ENCODE assay signal across 30 cellular contexts in genomic region chr22:45915841-45916240, GRCh38.
"Had no signal": no experiment of that assay in that cellular context is flagged by ENCODE, and none has a peak within 500 bp of the region (broad histone marks: within the 10 kb centered on the region; RNA-seq: fewer than 3 reads in every experiment).

No MANE protein-coding gene starts in this region.

- H3K4me3 Mint-ChIP-seq: naive B cell; naive thymus-derived CD8-positive, alpha-beta T cell; natural killer cell treated with Interleukin-12 subunit alpha and Interleukin-12 subunit beta and Interleukin-15 and Interleukin-18, amount 100 ng/mL, for 72 hours; nephron progenitor cell; neural crest cell; stimulated activated memory B cell treated with anti-CD40 and anti-IgM and Interleukin-4, amounts not matched to agents 10 μg/mL and 1 μg/mL and 100 μg/mL, for 72 hours; stimulated activated naive CD8-positive, alpha-beta T cell treated with anti-CD3 and anti-CD28 coated beads, Interleukin-15, amount 100 ng/mL, for 72 hours; type B pancreatic cell had no signal

- H3K4me3 ChIP-seq: pancreas, psoas muscle, skin epidermis, smooth muscle cell, spleen, suprapubic skin, testis, tibial artery, transverse colon, upper lobe of right lung, uterus had no signal

- H3K27me3 ChIP-seq: pancreas, testis, upper lobe of right lung, uterus had no signal

- ATAC-seq: naive thymus-derived CD8-positive, alpha-beta T cell; natural killer cell treated with Interleukin-12 subunit alpha and Interleukin-12 subunit beta and Interleukin-15 and Interleukin-18, amount 100 ng/mL, for 72 hours; pancreas; psoas muscle; right cardiac atrium; sciatic nerve; stimulated activated memory B cell treated with anti-CD40 and anti-IgM and Interleukin-4, amounts not matched to agents 10 μg/mL and 1 μg/mL and 100 μg/mL, for 72 hours; stimulated activated naive CD8-positive, alpha-beta T cell treated with anti-CD3 and anti-CD28 coated beads, Interleukin-15, amount 100 ng/mL, for 72 hours; stimulated activated naive CD8-positive, alpha-beta T cell treated with anti-CD3 and anti-CD28 coated beads, Interleukin-15, Interleukin-2, amounts not matched to agents 100 U/mL and 50 U/mL, for 24 hours; upper lobe of right lung had no signal

- H3K36me3 ChIP-seq: neutrophil, pancreas, spleen, suprapubic skin, tibial artery, transverse colon, upper lobe of right lung, uterus had no signal

- H3K4me1 ChIP-seq: transverse colon, uterus had no signal

- H3K4me2 ChIP-seq: smooth muscle cell had no signal

- DNase-seq: naive B cell; naive thymus-derived CD8-positive, alpha-beta T cell; nephron progenitor cell; nucleus accumbens; psoas muscle; spleen; stimulated activated CD4-positive, alpha-beta T cell treated with anti-CD3 and anti-CD28 coated beads, Interleukin-12 subunit alpha, Interleukin-12 subunit beta, amount 100 ng/mL, for 4 hours; stimulated activated CD4-positive, alpha-beta T cell treated with anti-CD3 and anti-CD28 coated beads, Interleukin-1b, Interleukin-23, amount 100 ng/mL, for 48 hours; stimulated activated CD4-positive, alpha-beta T cell treated with anti-CD3 and anti-CD28 coated beads, Interleukin-4, amount 100 ng/mL, for 1 hour; stimulated activated CD4-positive, alpha-beta T cell treated with anti-CD3 and anti-CD28 coated beads, Interleukin-4, amount 100 ng/mL, for 4 hours; stimulated activated CD8-positive, alpha-beta memory T cell treated with anti-CD3 and anti-CD28 coated beads, Interleukin-4, amount 100 ng/mL, for 48 hours; stimulated activated naive CD4-positive, alpha-beta T cell; stimulated activated naive CD8-positive, alpha-beta T cell treated with anti-CD3 and anti-CD28 coated beads, Interleukin-15, amount 100 ng/mL, for 72 hours; stimulated activated naive CD8-positive, alpha-beta T cell treated with anti-CD3 and anti-CD28 coated beads, Interleukin-15, Interleukin-2, amounts not matched to agents 100 U/mL and 50 U/mL, for 24 hours; testis; tibial artery; transverse colon; upper lobe of right lung; uterus had no signal

- H3K27ac Mint-ChIP-seq: naive B cell; naive thymus-derived CD8-positive, alpha-beta T cell; natural killer cell treated with Interleukin-12 subunit alpha and Interleukin-12 subunit beta and Interleukin-15 and Interleukin-18, amount 100 ng/mL, for 72 hours; nephron progenitor cell; stimulated activated memory B cell treated with anti-CD40 and anti-IgM and Interleukin-4, amounts not matched to agents 10 μg/mL and 1 μg/mL and 100 μg/mL, for 72 hours; stimulated activated naive CD8-positive, alpha-beta T cell treated with anti-CD3 and anti-CD28 coated beads, Interleukin-15, amount 100 ng/mL, for 72 hours; type B pancreatic cell had no signal

- H3K36me3 Mint-ChIP-seq: natural killer cell treated with Interleukin-12 subunit alpha and Interleukin-12 subunit beta and Interleukin-15 and Interleukin-18, amount 100 ng/mL, for 72 hours; stimulated activated memory B cell treated with anti-CD40 and anti-IgM and Interleukin-4, amounts not matched to agents 10 μg/mL and 1 μg/mL and 100 μg/mL, for 72 hours; type B pancreatic cell had no signal

- H3K27ac ChIP-seq: neutrophil, pancreas, psoas muscle, skin epidermis, spleen, suprapubic skin, testis, tibial artery, transverse colon, upper lobe of right lung, uterus had no signal

- H3K4me1 Mint-ChIP-seq: nephron progenitor cell; neural crest cell; stimulated activated naive CD8-positive, alpha-beta T cell treated with anti-CD3 and anti-CD28 coated beads, Interleukin-15, amount 100 ng/mL, for 72 hours had no signal

- H3K9me3 ChIP-seq: neutrophil, pancreas, psoas muscle, suprapubic skin, testis, transverse colon, upper lobe of right lung, uterus had no signal

- H3K9me3 Mint-ChIP-seq: natural killer cell treated with Interleukin-12 subunit alpha and Interleukin-12 subunit beta and Interleukin-15 and Interleukin-18, amount 100 ng/mL, for 72 hours had no signal
